ENCODE assay signal across 20 cellular contexts in the genomic region with DNA sequence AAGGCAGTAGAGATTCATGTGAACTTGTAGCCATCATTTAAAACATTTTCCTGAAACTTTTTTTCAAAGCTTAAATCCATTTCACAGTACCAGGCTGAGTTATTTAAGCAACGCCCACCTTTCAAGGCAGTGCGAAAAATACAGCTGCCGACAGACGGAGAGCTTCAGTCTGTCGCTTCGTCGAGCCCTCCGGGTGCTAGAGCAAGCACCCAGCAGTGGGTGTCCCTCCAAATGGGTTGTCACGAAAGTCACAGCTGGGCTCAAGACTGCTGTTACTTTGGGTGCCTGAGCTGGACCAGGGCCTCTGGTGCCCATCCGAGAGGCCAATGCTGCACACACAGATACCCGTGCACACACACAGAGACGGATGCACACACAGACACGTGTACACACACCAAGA.
"Had no signal": no experiment of that assay in that cellular context is flagged by ENCODE, and none has a peak within 500 bp of the region (broad histone marks: within the 10 kb centered on the region; RNA-seq: fewer than 3 reads in every experiment).

No MANE protein-coding gene starts in this region.

- H3K27me3 ChIP-seq: neutrophil had no signal

- H3K4me1 Mint-ChIP-seq: immature natural killer cell; naive thymus-derived CD4-positive, alpha-beta T cell had no signal

- H3K27me3 Mint-ChIP-seq: effector memory CD8-positive, alpha-beta T cell had no signal

- ATAC-seq: effector memory CD8-positive, alpha-beta T cell; gastroesophageal sphincter; left colon; left ventricle myocardium superior had no signal

- H3K9me3 Mint-ChIP-seq: immature natural killer cell had no signal

- H3K4me3 ChIP-seq: esophagus squamous epithelium, gastroesophageal sphincter, lung, stomach had no signal

- H3K27ac ChIP-seq: esophagus squamous epithelium, gastroesophageal sphincter, neutrophil, stomach had no signal

- H3K27ac Mint-ChIP-seq: immature natural killer cell; naive thymus-derived CD4-positive, alpha-beta T cell had no signal

- H3K4me3 Mint-ChIP-seq: effector memory CD8-positive, alpha-beta T cell; immature natural killer cell; naive thymus-derived CD4-positive, alpha-beta T cell; nephron progenitor cell had no signal

- H3K36me3 Mint-ChIP-seq: immature natural killer cell; naive thymus-derived CD4-positive, alpha-beta T cell had no signal

- DNase-seq: cortex of kidney; effector memory CD8-positive, alpha-beta T cell; esophagus squamous epithelium; foreskin fibroblast; glutamatergic neuron; immature natural killer cell; left colon; left ventricle myocardium superior; mesenchymal stem cell; naive thymus-derived CD4-positive, alpha-beta T cell; nephron progenitor cell; small intestine; stimulated activated CD4-positive, alpha-beta T cell treated with anti-CD3 and anti-CD28 coated beads, Interleukin-12 subunit alpha, Interleukin-12 subunit beta, amount 100 ng/mL, for 4 hours; stimulated activated naive CD4-positive, alpha-beta T cell; substantia nigra; trophoblast cell had no signal
